Comparison of ENCODE assay signal across 23 cellular contexts in the genomic region with DNA sequence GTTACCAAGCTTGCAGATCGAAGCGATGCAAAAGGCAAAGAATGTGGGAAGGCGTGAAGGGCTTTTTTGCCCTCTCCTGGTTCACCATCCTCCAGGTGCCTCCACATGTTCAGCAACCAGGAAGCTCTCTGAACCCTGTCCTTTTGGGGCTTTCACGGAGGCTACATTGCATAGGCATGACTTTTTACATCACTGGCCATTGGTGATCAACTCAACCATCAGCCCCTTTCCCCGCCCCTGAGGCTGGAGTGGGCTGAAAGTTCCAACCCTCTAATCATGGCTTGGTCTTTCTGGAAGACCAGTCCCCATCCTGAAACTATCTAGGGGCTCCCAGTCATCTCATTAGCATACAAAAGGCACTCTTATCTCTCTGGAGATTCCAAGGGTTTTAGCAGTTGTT. TPM values are rescaled to one million over a fixed set of nuclear protein-coding genes. Genes with fewer than 3 reads are reported as not detected.
DNase-seq lines count a peak whose midpoint lies in the region; ATAC-seq, FAIRE-seq and TF ChIP-seq lines count a peak whose summit lies in the region.
"Had no signal": no experiment of that assay in that cellular context is flagged by ENCODE, and none has a peak within 500 bp of the region (broad histone marks: within the 10 kb centered on the region; RNA-seq: fewer than 3 reads in every experiment).

No MANE protein-coding gene starts in this region.

- ATAC-seq in memory B cell (ENCODE audit: low read depth) (no peak), right cardiac atrium (no peak)
- ATAC-seq in effector memory CD8-positive, alpha-beta T cell (replicated peaks): no peak
- ATAC-seq: K562 had no signal

- H3K27ac ChIP-seq in HUES6 (ENCODE audit: low read depth, low read length) (no peak overlapping the region), right cardiac atrium (ENCODE audit: low read length) (no peak overlapping the region), hepatocyte (no peak overlapping the region)
- H3K27ac ChIP-seq: GM23248, SJCRH30 had no signal

- intact Hi-C loops in right cardiac atrium (cut with DNase I): no loop called here

- H3K9ac ChIP-seq in HUES6 (ENCODE audit: low read length): no peak overlapping the region
- H3K9ac ChIP-seq: GM23248 had no signal

- H3K4me3 Mint-ChIP-seq in memory B cell: no peak overlapping the region
- no peak overlapping the region for H3K4me3 Mint-ChIP-seq in effector memory CD8-positive, alpha-beta T cell
- H3K4me3 Mint-ChIP-seq: CD4-positive, CD25-positive, alpha-beta regulatory T cell had no signal

- no peak overlapping the region for H2AFZ ChIP-seq in hepatocyte
- H2AFZ ChIP-seq: GM23248 had no signal

- peaks cover 25% of the 10 kb centered on the region for H3K4me1 ChIP-seq in HUES6 (ENCODE audit: control insufficient read depth, insufficient read depth, low read length)
- H3K4me1 ChIP-seq in right cardiac atrium (ENCODE audit: control insufficient read depth, insufficient read depth, low read length): peaks cover 5% of the 10 kb centered on the region
- H3K4me1 ChIP-seq in hepatocyte (ENCODE audit: insufficient read depth): peaks cover 17% of the 10 kb centered on the region

- TF ChIP-seq CTCF in bronchial epithelial cell (IDR thresholded peaks at IDR 0.05; ENCODE audit: insufficient read depth, low read length, severe bottlenecking): no peak
- no peak for TF ChIP-seq CTCF in hepatocyte (IDR thresholded peaks at IDR 0.05; ENCODE audit: poor library complexity)

- H3K4me3 ChIP-seq in HUES6 (ENCODE audit: low read depth, low read length) (peak overlapping the region; percentile 7; the same call in 1 of the 2 replicates), bronchial epithelial cell (ENCODE audit: low read depth, low read length) (no peak overlapping the region), right cardiac atrium (ENCODE audit: low read length) (no peak overlapping the region), hepatocyte (no peak overlapping the region)
- H3K4me3 ChIP-seq: GM23248, K562, SJCRH30 had no signal

- H3K27me3 Mint-ChIP-seq in memory B cell: peaks cover 10% of the 10 kb centered on the region
- peaks cover 24 to 56% of the 10 kb centered on the region in 2 donors for H3K27me3 Mint-ChIP-seq in effector memory CD8-positive, alpha-beta T cell

- H3K9me3 Mint-ChIP-seq in memory B cell: peaks cover 1% of the 10 kb centered on the region
- no peaks in the 10 kb centered on the region for H3K9me3 Mint-ChIP-seq in effector memory CD8-positive, alpha-beta T cell

- WGBS in right cardiac atrium: 94% methylated on average over 5 of the region's 5 CpGs
- 89% methylated on average over 5 of the region's 5 CpGs for WGBS in hepatocyte (ENCODE audit: low lambda C conversion rate, missing lambda C conversion rate)

- H3K27ac Mint-ChIP-seq in memory B cell: peak overlapping the region; percentile 45
- no peak overlapping the region for H3K27ac Mint-ChIP-seq in effector memory CD8-positive, alpha-beta T cell
- H3K27ac Mint-ChIP-seq: CD4-positive, CD25-positive, alpha-beta regulatory T cell had no signal

- FAIRE-seq in bronchial epithelial cell (lab: Jason Lieb, UNC): peak; percentile 52
- FAIRE-seq: GM18507, K562 had no signal

- H3K36me3 ChIP-seq in HUES6 (ENCODE audit: control insufficient read depth, insufficient read depth, low read length) (no peaks in the 10 kb centered on the region), bronchial epithelial cell (ENCODE audit: control insufficient read depth, insufficient read depth, low read length) (no peaks in the 10 kb centered on the region), hepatocyte (replicated peaks; ENCODE audit: insufficient read depth, low read depth) (no peaks in the 10 kb centered on the region)
- H3K36me3 ChIP-seq: SJCRH30 had no signal

- no peak for DNase-seq in bronchial epithelial cell (ENCODE audit: low read depth)
- DNase-seq in memory B cell (ENCODE audit: low spot score in 2 of 2): no peak
- DNase-seq in D341Med (ENCODE audit: low spot score): no peak
- no peak for DNase-seq in effector memory CD8-positive, alpha-beta T cell
- no peak for DNase-seq in right cardiac atrium
- DNase-seq in hepatocyte (ENCODE audit: low spot score): no peak
- DNase-seq: CD4-positive, CD25-positive, alpha-beta regulatory T cell; DMS 273 treated with DMSO at 0.1 percent for 48 hours; DND-41; GDM1; GM23248; HCEC 1CT; MM.1S; NCI-H1092; NCI-H1436; NCI-H1930; NCI-H226; NCI-H510A treated with DMSO at 0.1 percent for 48 hours; NCI-H748 treated with DMSO at 0.1 percent for 48 hours; SJCRH30 had no signal

- no peaks in the 10 kb centered on the region for H3K9me2 ChIP-seq in hepatocyte (replicated peaks; ENCODE audit: insufficient read depth)

- peaks cover 1% of the 10 kb centered on the region for H3K36me3 Mint-ChIP-seq in memory B cell
- H3K36me3 Mint-ChIP-seq in effector memory CD8-positive, alpha-beta T cell (ENCODE audit: insufficient read depth): no peaks in the 10 kb centered on the region
- H3K36me3 Mint-ChIP-seq: CD4-positive, CD25-positive, alpha-beta regulatory T cell had no signal

- H3K9me3 ChIP-seq in HUES6 (ENCODE audit: control insufficient read depth, insufficient read depth, low read depth, low read length) (no peaks in the 10 kb centered on the region), right cardiac atrium (ENCODE audit: control insufficient read depth, low read length) (no peaks in the 10 kb centered on the region), hepatocyte (ENCODE audit: low read depth) (no peaks in the 10 kb centered on the region)
- H3K9me3 ChIP-seq: SJCRH30 had no signal

- H4K20me1 ChIP-seq in hepatocyte (ENCODE audit: insufficient read depth, poor library complexity, severe bottlenecking): no peaks in the 10 kb centered on the region

- H3K27me3 ChIP-seq in HUES6 (ENCODE audit: control insufficient read depth, insufficient read depth, low read length) (no peaks in the 10 kb centered on the region), bronchial epithelial cell (ENCODE audit: control insufficient read depth, insufficient read depth, low read length) (no peaks in the 10 kb centered on the region), right cardiac atrium (ENCODE audit: control insufficient read depth, insufficient read depth) (no peaks in the 10 kb centered on the region), hepatocyte (no peaks in the 10 kb centered on the region)
- H3K27me3 ChIP-seq: SJCRH30 had no signal

- H3K79me2 ChIP-seq in hepatocyte: peaks cover 71% of the 10 kb centered on the region

- H3K4me2 ChIP-seq in hepatocyte: no peak overlapping the region

- peaks cover 4% of the 10 kb centered on the region for H3K4me1 Mint-ChIP-seq in memory B cell
- H3K4me1 Mint-ChIP-seq in effector memory CD8-positive, alpha-beta T cell (ENCODE audit: low read depth in 2 of 2): no peaks in the 10 kb centered on the region
- H3K4me1 Mint-ChIP-seq: CD4-positive, CD25-positive, alpha-beta regulatory T cell had no signal

RNA-seq across cellular contexts. Expression of gene UACA, which starts 52.6 kb away (rescaled TPM):
- total RNA-seq in bronchial epithelial cell (18.2 and 30.5 TPM in 2 replicates), right cardiac atrium (10 to 100 TPM; 29.7 to 61.6 (median 48.5) TPM), hepatocyte (46.4 and 46.7 TPM in 2 replicates)
- polyA plus RNA-seq in right cardiac atrium (28.9 TPM), hepatocyte (45.4 and 58.7 TPM in 2 replicates)
- total RNA-seq: CD4-positive, CD25-positive, alpha-beta regulatory T cell had no signal
